8 cellular contexts compared by ENCODE assay signal in the genomic region with DNA sequence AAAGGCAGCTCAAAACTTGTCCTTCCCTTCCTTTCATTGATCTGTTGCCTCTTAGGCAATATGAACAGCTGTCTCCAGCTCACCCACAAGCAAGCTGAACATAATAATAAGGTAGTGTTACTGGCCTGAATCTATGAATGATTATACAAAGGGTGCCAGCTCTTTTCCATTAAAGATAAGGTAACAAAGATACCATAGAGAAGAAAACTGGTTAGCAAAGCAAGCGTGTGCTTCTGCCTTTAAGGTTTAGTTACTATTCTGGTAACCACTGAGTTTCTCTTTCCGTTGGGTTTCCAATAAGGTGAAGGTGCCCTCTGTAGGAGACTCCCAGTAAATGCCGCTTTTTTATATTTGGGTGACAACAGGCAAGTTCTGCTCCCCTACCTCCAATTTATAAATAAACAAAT. TPM values are rescaled to one million over a fixed set of nuclear protein-coding genes. Genes with fewer than 3 reads are reported as not detected.
DNase-seq lines count a peak whose midpoint lies in the region; ATAC-seq and TF ChIP-seq lines count a peak whose summit lies in the region.

No MANE protein-coding gene starts in this region.

- H3K27ac ChIP-seq in 22Rv1 (no peak overlapping the region), heart right ventricle (peak overlapping the region in 3 of 10 donors; percentile 24 to 45 (median 36))

- peaks cover 0 to 15% (median 4%) of the 10 kb centered on the region in 9 donors for H3K4me1 ChIP-seq in heart right ventricle

- no peaks in the 10 kb centered on the region for H3K36me3 ChIP-seq in heart right ventricle

- no peaks in the 10 kb centered on the region for H3K27me3 ChIP-seq in heart right ventricle

- in situ Hi-C loops in GM13976 (cut with MboI; ENCODE audit: low sequenced_read_pairs, unreplicated experiment) = no loop called here

- ATAC-seq in HG02623 (IDR thresholded peaks at IDR 0.05; ENCODE audit: unreplicated experiment) = peak; percentile 96
- ATAC-seq in heart right ventricle = peak in 6 of 8 donors; percentile 75 to 88 (median 79)
- peak; percentile 79 for ATAC-seq in stimulated activated naive CD8-positive, alpha-beta T cell treated with anti-CD3 and anti-CD28 coated beads, Interleukin-15, amount 100 ng/mL, for 72 hours

- peaks cover 0 to 13% (median 0%) of the 10 kb centered on the region in 11 donors for H3K9me3 ChIP-seq in heart right ventricle

- H3K27me3 Mint-ChIP-seq in stimulated activated naive CD8-positive, alpha-beta T cell treated with anti-CD3 and anti-CD28 coated beads, Interleukin-15, amount 100 ng/mL, for 72 hours = no peaks in the 10 kb centered on the region

- intact Hi-C loops in heart right ventricle (cut with DNase I) = loop anchor here in 6 of 10 donors (2.0 to 10.0 kb wide), 11 partner anchors 354 to 917 kb away; no protein-coding TSS in a partner anchor

- H3K4me1 Mint-ChIP-seq in stimulated activated naive CD8-positive, alpha-beta T cell treated with anti-CD3 and anti-CD28 coated beads, Interleukin-15, amount 100 ng/mL, for 72 hours = peaks cover 5% of the 10 kb centered on the region

- WGBS in heart right ventricle, 2 donors = 5 to 9% methylated on average over 3 of the region's 3 CpGs

- H3K4me3 ChIP-seq in heart right ventricle = peak overlapping the region in 2 of 10 donors; percentile 25 to 32

- TF ChIP-seq CTCF in 22Rv1 (IDR thresholded peaks at IDR 0.05) (peak; percentile 81), GM13976 (IDR thresholded peaks at IDR 0.05; ENCODE audit: borderline replicate concordance, control extremely low read depth, extremely low read depth, insufficient read depth, missing control alignments) (peak; percentile 40), heart right ventricle (IDR thresholded peaks at IDR 0.05) (peak; percentile 32 to 79 (median 62))

- no peaks in the 10 kb centered on the region for H3K9me3 Mint-ChIP-seq in stimulated activated naive CD8-positive, alpha-beta T cell treated with anti-CD3 and anti-CD28 coated beads, Interleukin-15, amount 100 ng/mL, for 72 hours

- H3K27ac Mint-ChIP-seq in stimulated activated naive CD8-positive, alpha-beta T cell treated with anti-CD3 and anti-CD28 coated beads, Interleukin-15, amount 100 ng/mL, for 72 hours = no peak overlapping the region

- H3K4me3 Mint-ChIP-seq in stimulated activated naive CD8-positive, alpha-beta T cell treated with anti-CD3 and anti-CD28 coated beads, Interleukin-15, amount 100 ng/mL, for 72 hours = no peak overlapping the region

- DNase-seq in GM13976 (ENCODE audit: low spot score) = peak; percentile 29
- DNase-seq in NAMALWA (ENCODE audit: low spot score) = peak; percentile 80
- peak; percentile 76 for DNase-seq in SW480 (ENCODE audit: low spot score)
- DNase-seq in heart right ventricle = peak in 1 of 2 donors; percentile 11
- DNase-seq in stimulated activated naive CD8-positive, alpha-beta T cell treated with anti-CD3 and anti-CD28 coated beads, Interleukin-15, amount 100 ng/mL, for 72 hours = no peak
- no peak for DNase-seq in occipital lobe (lab: John Stamatoyannopoulos, UW)

RNA-seq across cellular contexts. Expression of gene DACH1, which starts 12.1 kb away (rescaled TPM):
- 1 to 10 TPM; 1.8 to 5.2 (median 2.8) TPM for total RNA-seq in heart right ventricle
- polyA plus RNA-seq in heart right ventricle = 1 to 10 TPM; 1.2 to 1.9 TPM
- total RNA-seq in occipital lobe = 3.6 TPM

Comparison
In these comparisons a context has a peak if more than half of its experiments do, and no peak if none do; other contexts are left out.
1. DNase-seq: peak in GM13976 (single experiment), NAMALWA (single experiment) and SW480 (single experiment); none in stimulated activated naive CD8-positive, alpha-beta T cell treated with anti-CD3 and anti-CD28 coated beads, Interleukin-15, amount 100 ng/mL, for 72 hours (0 of 2) and occipital lobe (single experiment).
2. Peak in every context shown above with its lines, with median percentiles within 50 percentile points of each other: CTCF ChIP-seq and ATAC-seq.